ENCODE assay signal across 12 cellular contexts in the genomic region with DNA sequence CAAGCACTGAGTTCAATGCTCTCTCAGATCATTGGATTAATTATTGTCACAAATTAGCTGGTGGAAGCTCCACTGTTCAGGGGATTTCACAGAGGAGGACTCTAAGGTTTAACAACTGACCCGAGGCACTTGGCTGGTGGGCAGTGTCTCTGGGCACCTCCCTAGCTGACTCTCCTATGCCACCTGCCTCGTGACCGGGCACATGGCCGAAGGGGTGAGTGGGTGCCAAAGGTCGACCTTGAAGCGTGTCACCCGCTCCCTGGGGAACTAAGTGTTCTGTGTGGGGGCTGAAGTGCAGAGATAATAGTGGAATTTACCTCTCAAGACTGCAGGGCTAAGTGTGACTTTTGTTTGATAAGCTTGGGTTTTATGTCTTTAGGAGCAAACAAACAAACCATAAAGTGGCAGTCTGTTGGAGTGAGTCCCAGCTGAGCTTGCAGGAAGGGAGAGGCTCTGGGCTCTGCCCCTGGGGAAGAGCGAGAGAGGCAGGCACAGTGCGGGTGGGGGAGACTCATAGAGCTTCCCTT.
A peak's percentile ranks its signal among the peaks of the same experiment; 100 is the strongest.
DNase-seq lines count a peak whose midpoint lies in the region; ATAC-seq, FAIRE-seq and TF ChIP-seq lines count a peak whose summit lies in the region.
"Had no signal": no experiment of that assay in that cellular context is flagged by ENCODE, and none has a peak within 500 bp of the region (broad histone marks: within the 10 kb centered on the region; RNA-seq: fewer than 3 reads in every experiment).

No MANE protein-coding gene starts in this region.

- H3K18ac ChIP-seq in mesendoderm (ENCODE audit: low read length): no peak overlapping the region

- H3K4me2 ChIP-seq in mesendoderm (ENCODE audit: low read length): no peak overlapping the region

- H4K5ac ChIP-seq in mesendoderm (ENCODE audit: low read length): no peak overlapping the region

- H3K36me3 Mint-ChIP-seq in Caco-2 (ENCODE audit: insufficient read depth, unreplicated experiment) (no peaks in the 10 kb centered on the region), type B pancreatic cell (no peaks in the 10 kb centered on the region)
- H3K36me3 Mint-ChIP-seq: WTC11 had no signal

- BruUV-seq in Caco-2 (replicated peaks; lab: Mats Ljungman, UMichigan): no TSS peak

- ATAC-seq in GM21723 (IDR thresholded peaks at IDR 0.05; ENCODE audit: unreplicated experiment): no peak
- ATAC-seq: WTC11 had no signal

- H3K4me3 ChIP-seq in Caco-2 (ENCODE audit: low read depth, low read length) (no peak overlapping the region), mesendoderm (ENCODE audit: low read length) (no peak overlapping the region)

- H3K27ac ChIP-seq in mesendoderm (ENCODE audit: low read depth, low read length): no peak overlapping the region

- intact Hi-C loops in Caco-2 (cut with micrococcal nuclease; ENCODE audit: unreplicated experiment): loop anchor here (2.0 kb wide), 1 partner anchor 23 kb away; no protein-coding TSS in a partner anchor

- no peak overlapping the region for H3K9ac ChIP-seq in mesendoderm (ENCODE audit: low read length)

- H4K8ac ChIP-seq in mesendoderm (ENCODE audit: low read depth, low read length): no peak overlapping the region

- H3K4me1 Mint-ChIP-seq in Caco-2 (ENCODE audit: low read depth, unreplicated experiment): peaks cover 27% of the 10 kb centered on the region
- H3K4me1 Mint-ChIP-seq in type B pancreatic cell (ENCODE audit: unreplicated experiment): peaks cover 4% of the 10 kb centered on the region
- H3K4me1 Mint-ChIP-seq: WTC11 had no signal

- DNase-seq in Caco-2 (peak; percentile 73 to 87), NCI-H2029 (lab: John Stamatoyannopoulos, UW) (peak; percentile 65), mesendoderm (peak; percentile 16), NCI-H524 (lab: John Stamatoyannopoulos, UW) (no peak), type B pancreatic cell (ENCODE audit: extremely low spot score, unreplicated experiment) (no peak)
- no peak for DNase-seq in activated CD4-positive, alpha-beta T cell treated with anti-CD3 and anti-CD28 coated beads, Interleukin-2, amount 50 U/mL, for 4 hours
- DNase-seq: activated T-cell treated with anti-CD3 and anti-CD28 coated beads, Interleukin-2, amount 50 U/mL, for 1 hour; KG1; SIG-M5 had no signal

- H2AK5ac ChIP-seq in mesendoderm (ENCODE audit: low read length): no peak overlapping the region

- no peaks in the 10 kb centered on the region for H3K9me3 ChIP-seq in Caco-2

- POLR2A ChIA-PET in Caco-2 (lab: Charles Lee): interaction anchor here (0.6 kb wide), 1 partner anchor 337 kb away, joined by 4 read pairs; no protein-coding TSS in a partner anchor

- peaks cover 25% of the 10 kb centered on the region for H3K4me1 ChIP-seq in Caco-2
- no peaks in the 10 kb centered on the region for H3K4me1 ChIP-seq in mesendoderm (ENCODE audit: control insufficient read depth, low read depth, low read length)

- no peak for TF ChIP-seq CTCF in Caco-2 (IDR thresholded peaks at IDR 0.05; ENCODE audit: insufficient read depth in 1 of 2, low read depth in 1 of 2, low read length in 1 of 2, severe bottlenecking in 1 of 2, unreplicated experiment in 1 of 2)
- no peak for TF ChIP-seq CTCF in type B pancreatic cell (conservative IDR thresholded peaks at IDR 0.05)

- H3K27ac Mint-ChIP-seq in Caco-2 (ENCODE audit: unreplicated experiment): peak overlapping the region; percentile 9
- no peak overlapping the region for H3K27ac Mint-ChIP-seq in type B pancreatic cell
- H3K27ac Mint-ChIP-seq: WTC11 had no signal

- H3K27me3 ChIP-seq in Caco-2 (replicated peaks; ENCODE audit: control insufficient read depth, insufficient read depth, low read length): no peaks in the 10 kb centered on the region; the same call in 1 of the 2 replicates
- no peaks in the 10 kb centered on the region for H3K27me3 ChIP-seq in mesendoderm (ENCODE audit: insufficient read depth, low read length, poor library complexity)

- no peak overlapping the region for H2BK120ac ChIP-seq in mesendoderm (ENCODE audit: low read depth, low read length)

- H3K56ac ChIP-seq in mesendoderm (ENCODE audit: low read length): no peak overlapping the region

- H3K23ac ChIP-seq in mesendoderm (ENCODE audit: low read length): no peak overlapping the region

- no CpG with 5 or more reads among the region's 9 CpGs for WGBS in mesendoderm (ENCODE audit: extremely low coverage, insufficient coverage, low lambda C conversion rate)

- H3K9me3 Mint-ChIP-seq in Caco-2 (ENCODE audit: unreplicated experiment) (peaks cover 10% of the 10 kb centered on the region), type B pancreatic cell (no peaks in the 10 kb centered on the region)
- H3K9me3 Mint-ChIP-seq: WTC11 had no signal

- H3K4ac ChIP-seq in mesendoderm (ENCODE audit: low read depth, low read length): no peak overlapping the region

- no peak overlapping the region for H2BK5ac ChIP-seq in mesendoderm (ENCODE audit: low read length)

- H3K79me1 ChIP-seq in mesendoderm (ENCODE audit: low read length): no peaks in the 10 kb centered on the region

- peak; percentile 14 for FAIRE-seq in colon (lab: Jason Lieb, UNC)

- no peaks in the 10 kb centered on the region for H3K27me3 Mint-ChIP-seq in Caco-2 (ENCODE audit: insufficient read depth, unreplicated experiment)
- no peaks in the 10 kb centered on the region for H3K27me3 Mint-ChIP-seq in type B pancreatic cell

- CTCF ChIA-PET in Caco-2 (lab: Charles Lee): interaction anchor here (0.6 to 2.0 kb wide), 2 partner anchors 9 to 23 kb away, joined by 4 to 8 read pairs; no protein-coding TSS in a partner anchor

- no peaks in the 10 kb centered on the region for H3K79me2 ChIP-seq in mesendoderm (ENCODE audit: control insufficient read depth, insufficient read depth, low read length)

- no peak overlapping the region for H2BK15ac ChIP-seq in mesendoderm (replicated peaks; ENCODE audit: low read depth)

- H3K4me3 Mint-ChIP-seq in Caco-2 (ENCODE audit: unreplicated experiment) (peak overlapping the region; percentile 37), type B pancreatic cell (no peak overlapping the region)
- H3K4me3 Mint-ChIP-seq: WTC11 had no signal

- H3K36me3 ChIP-seq in Caco-2 (ENCODE audit: control insufficient read depth, insufficient read depth, low read length) (no peaks in the 10 kb centered on the region), mesendoderm (ENCODE audit: control insufficient read depth, insufficient read depth, low read length) (no peaks in the 10 kb centered on the region)

Comparison
In these comparisons a context has a peak if more than half of its experiments do, and no peak if none do; other contexts are left out.
1. DNase-seq: peak in Caco-2 (2 of 2), NCI-H2029 (single experiment) and mesendoderm (single experiment); none in NCI-H524 (0 of 2), activated CD4-positive, alpha-beta T cell treated with anti-CD3 and anti-CD28 coated beads, Interleukin-2, amount 50 U/mL, for 4 hours (0 of 2) and type B pancreatic cell (single experiment).